In genomic region chr22:40476341-40476740, GRCh38 we compare ENCODE assay signal across 36 cellular contexts.
DNase-seq lines count a peak whose midpoint lies in the region; ATAC-seq and TF ChIP-seq lines count a peak whose summit lies in the region.
"Had no signal": no experiment of that assay in that cellular context is flagged by ENCODE, and none has a peak within 500 bp of the region (broad histone marks: within the 10 kb centered on the region; RNA-seq: fewer than 3 reads in every experiment).

No MANE protein-coding gene starts in this region.

- POLR2A ChIA-PET in activated CD8-positive, alpha-beta T cell treated with anti-CD3 and anti-CD28 coated beads, Interleukin-2, amount 10 ng/mL, durations not matched to agents 7 days and 5 days (lab: Charles Lee): no interaction called here

- H3K27ac Mint-ChIP-seq in activated CD8-positive, alpha-beta T cell treated with anti-CD3 and anti-CD28 coated beads, Interleukin-2, amount 10 ng/mL, durations not matched to agents 7 days and 5 days: peak overlapping the region; percentile 13
- H3K27ac Mint-ChIP-seq in nephron progenitor cell (peak overlapping the region; percentile 76), progenitor cell of endocrine pancreas (no peak overlapping the region)
- H3K27ac Mint-ChIP-seq: natural killer cell treated with Interleukin-12 subunit alpha and Interleukin-12 subunit beta and Interleukin-15 and Interleukin-18, amount 100 ng/mL, for 72 hours; stimulated activated memory B cell treated with anti-CD40 and anti-IgM and Interleukin-4, amounts not matched to agents 10 μg/mL and 1 μg/mL and 100 μg/mL, for 72 hours; type B pancreatic cell had no signal

- H3K4me3 Mint-ChIP-seq in activated CD8-positive, alpha-beta T cell treated with anti-CD3 and anti-CD28 coated beads, Interleukin-2, amount 10 ng/mL, durations not matched to agents 7 days and 5 days: no peak overlapping the region
- H3K4me3 Mint-ChIP-seq in nephron progenitor cell (no peak overlapping the region), progenitor cell of endocrine pancreas (ENCODE audit: low read depth) (no peak overlapping the region)
- H3K4me3 Mint-ChIP-seq: CD4-positive, CD25-positive, alpha-beta regulatory T cell; natural killer cell treated with Interleukin-12 subunit alpha and Interleukin-12 subunit beta and Interleukin-15 and Interleukin-18, amount 100 ng/mL, for 72 hours; stimulated activated memory B cell treated with anti-CD40 and anti-IgM and Interleukin-4, amounts not matched to agents 10 μg/mL and 1 μg/mL and 100 μg/mL, for 72 hours; type B pancreatic cell had no signal

- CTCF ChIA-PET in activated CD8-positive, alpha-beta T cell treated with anti-CD3 and anti-CD28 coated beads, Interleukin-2, amount 10 ng/mL, durations not matched to agents 7 days and 5 days (lab: Charles Lee): interaction anchor here (1.0 kb wide), 1 partner anchor 170 kb away, joined by 3 read pairs; no protein-coding TSS in a partner anchor

- peaks cover 53% of the 10 kb centered on the region for H3K4me1 Mint-ChIP-seq in activated CD8-positive, alpha-beta T cell treated with anti-CD3 and anti-CD28 coated beads, Interleukin-2, amount 10 ng/mL, durations not matched to agents 7 days and 5 days (ENCODE audit: low read depth)
- H3K4me1 Mint-ChIP-seq in nephron progenitor cell (peaks cover 21% of the 10 kb centered on the region), progenitor cell of endocrine pancreas (ENCODE audit: low read depth) (peaks cover 16% of the 10 kb centered on the region)

- intact Hi-C loops in adrenal gland (cut with DNase I): loop anchor here in 1 of 2 donors (5.0 kb wide), 1 partner anchor 34 kb away; no protein-coding TSS in a partner anchor

- H3K36me3 Mint-ChIP-seq in activated CD8-positive, alpha-beta T cell treated with anti-CD3 and anti-CD28 coated beads, Interleukin-2, amount 10 ng/mL, durations not matched to agents 7 days and 5 days (ENCODE audit: low read depth): no peaks in the 10 kb centered on the region
- H3K36me3 Mint-ChIP-seq in nephron progenitor cell (ENCODE audit: low read depth) (peaks cover 4% of the 10 kb centered on the region), progenitor cell of endocrine pancreas (ENCODE audit: insufficient read depth) (peaks cover 4% of the 10 kb centered on the region)
- H3K36me3 Mint-ChIP-seq: natural killer cell treated with Interleukin-12 subunit alpha and Interleukin-12 subunit beta and Interleukin-15 and Interleukin-18, amount 100 ng/mL, for 72 hours; stimulated activated memory B cell treated with anti-CD40 and anti-IgM and Interleukin-4, amounts not matched to agents 10 μg/mL and 1 μg/mL and 100 μg/mL, for 72 hours had no signal

- 78 to 93% (median 90%) methylated on average over 4 of the region's 4 CpGs for WGBS in adrenal gland, 4 donors

- no peaks in the 10 kb centered on the region for H3K27me3 ChIP-seq in adrenal gland
- H3K27me3 ChIP-seq: pancreas, SJCRH30 had no signal

- no peak overlapping the region for H3K4me3 ChIP-seq in adrenal gland
- H3K4me3 ChIP-seq: mucosa of descending colon, pancreas, SJCRH30, skin epidermis had no signal

- H3K36me3 ChIP-seq in adrenal gland (replicated peaks in 1 of 2): no peaks in the 10 kb centered on the region
- H3K36me3 ChIP-seq: pancreas, SJCRH30 had no signal

- no peaks in the 10 kb centered on the region for H3K27me3 Mint-ChIP-seq in activated CD8-positive, alpha-beta T cell treated with anti-CD3 and anti-CD28 coated beads, Interleukin-2, amount 10 ng/mL, durations not matched to agents 7 days and 5 days (ENCODE audit: low read depth)
- H3K27me3 Mint-ChIP-seq in nephron progenitor cell (ENCODE audit: low read depth, poor library complexity): no peaks in the 10 kb centered on the region
- no peaks in the 10 kb centered on the region for H3K27me3 Mint-ChIP-seq in progenitor cell of endocrine pancreas
- H3K27me3 Mint-ChIP-seq: CD4-positive, CD25-positive, alpha-beta regulatory T cell; natural killer cell treated with Interleukin-12 subunit alpha and Interleukin-12 subunit beta and Interleukin-15 and Interleukin-18, amount 100 ng/mL, for 72 hours; stimulated activated memory B cell treated with anti-CD40 and anti-IgM and Interleukin-4, amounts not matched to agents 10 μg/mL and 1 μg/mL and 100 μg/mL, for 72 hours; type B pancreatic cell had no signal

- no peak for ATAC-seq in activated CD8-positive, alpha-beta T cell treated with anti-CD3 and anti-CD28 coated beads, Interleukin-2, amount 10 ng/mL, durations not matched to agents 7 days and 5 days
- no peak for ATAC-seq in SK-N-SH treated with all-trans-retinoic acid at 6 μM for 48 hours
- ATAC-seq: HCT116; HepG2; left cardiac atrium; mucosa of descending colon; natural killer cell treated with Interleukin-12 subunit alpha and Interleukin-12 subunit beta and Interleukin-15 and Interleukin-18, amount 100 ng/mL, for 72 hours; pancreas; stimulated activated memory B cell treated with anti-CD40 and anti-IgM and Interleukin-4, amounts not matched to agents 10 μg/mL and 1 μg/mL and 100 μg/mL, for 72 hours had no signal

- H3K4me1 ChIP-seq in adrenal gland (replicated peaks in 1 of 2): peaks cover 11 to 16% of the 10 kb centered on the region in 2 donors
- H3K4me1 ChIP-seq: SJCRH30 had no signal

- TF ChIP-seq POLR2A in adrenal gland (IDR thresholded peaks at IDR 0.05): no peak

- DNase-seq in SKM-1 treated with dmso at 0.1 percent for 144 hours (lab: John Stamatoyannopoulos, UW; ENCODE audit: unreplicated experiment) (peak; percentile 64), SKM-1 (lab: John Stamatoyannopoulos, UW; ENCODE audit: unreplicated experiment) (no peak), GF-D8 (lab: John Stamatoyannopoulos, UW) (peak; percentile 70), nephron progenitor cell (no peak), progenitor cell of endocrine pancreas (ENCODE audit: low spot score, unreplicated experiment) (no peak), adrenal gland (no peak)
- DNase-seq in activated CD8-positive, alpha-beta T cell treated with anti-CD3 and anti-CD28 coated beads, Interleukin-2, amount 10 ng/mL, durations not matched to agents 7 days and 5 days: no peak
- DNase-seq: activated CD4-positive, CD25-positive, alpha-beta regulatory T cell treated with anti-CD3 and anti-CD28 coated beads, Interleukin-2, amount 50 U/mL, for 72 hours; activated CD8-positive, alpha-beta memory T cell treated with anti-CD3 and anti-CD28 coated beads for 24 hours; activated T-cell treated with anti-CD3 and anti-CD28 coated beads, Interleukin-2, amount 50 U/mL, for 1 hour; amygdala; Calu3; CD4-positive, CD25-positive, alpha-beta regulatory T cell; DMS79 treated with DMSO at 0.1 percent for 48 hours; effector CD8-positive, alpha-beta T cell; GDM1; hypothalamus; Kasumi-1; left cardiac atrium; mucosa of descending colon; NCI-H1048; NCI-H1694; NCI-H446 treated with DMSO at 0.1 percent for 48 hours; NCI-H774; pancreas; retina; SJCRH30; substantia nigra had no signal

- H3K9me3 Mint-ChIP-seq in activated CD8-positive, alpha-beta T cell treated with anti-CD3 and anti-CD28 coated beads, Interleukin-2, amount 10 ng/mL, durations not matched to agents 7 days and 5 days (ENCODE audit: insufficient read depth): no peaks in the 10 kb centered on the region
- H3K9me3 Mint-ChIP-seq in nephron progenitor cell (no peaks in the 10 kb centered on the region), progenitor cell of endocrine pancreas (ENCODE audit: low read depth) (no peaks in the 10 kb centered on the region)
- H3K9me3 Mint-ChIP-seq: natural killer cell treated with Interleukin-12 subunit alpha and Interleukin-12 subunit beta and Interleukin-15 and Interleukin-18, amount 100 ng/mL, for 72 hours; stimulated activated memory B cell treated with anti-CD40 and anti-IgM and Interleukin-4, amounts not matched to agents 10 μg/mL and 1 μg/mL and 100 μg/mL, for 72 hours had no signal

- TF ChIP-seq CTCF in nephron progenitor cell (IDR thresholded peaks at IDR 0.05): no peak
- TF ChIP-seq CTCF in progenitor cell of endocrine pancreas (IDR thresholded peaks at IDR 0.05; ENCODE audit: unreplicated experiment): no peak
- no peak for TF ChIP-seq CTCF in adrenal gland (IDR thresholded peaks at IDR 0.05)

- H3K27ac ChIP-seq in adrenal gland: no peak overlapping the region
- H3K27ac ChIP-seq: epithelial cell of prostate, pancreas, SJCRH30 had no signal

- H3K9me3 ChIP-seq in adrenal gland (replicated peaks in 1 of 3): no peaks in the 10 kb centered on the region
- H3K9me3 ChIP-seq: mucosa of descending colon, pancreas, SJCRH30 had no signal

TF ChIP-seq in SK-N-SH treated with all-trans-retinoic acid at 6 μM for 48 hours, 23 proteins besides CTCF, POLR2A, EP300 and RAD21 (continues in another document):
- no peak for TF ChIP-seq BACH2 (CRISPR knock-in tag; IDR thresholded peaks at IDR 0.05; ENCODE audit: borderline replicate concordance)
- no peak for TF ChIP-seq RARB (CRISPR knock-in tag; IDR thresholded peaks at IDR 0.05)
- TF ChIP-seq GLIS3 (CRISPR knock-in tag; IDR thresholded peaks at IDR 0.05): no peak
- no peak for TF ChIP-seq PPARA (CRISPR knock-in tag; IDR thresholded peaks at IDR 0.05; ENCODE audit: borderline replicate concordance)
- no peak for TF ChIP-seq ZNF8 (CRISPR knock-in tag; IDR thresholded peaks at IDR 0.05)
- TF ChIP-seq ZFP3 (CRISPR knock-in tag; IDR thresholded peaks at IDR 0.05): no peak
- no peak for TF ChIP-seq ZC3H10 (CRISPR knock-in tag; IDR thresholded peaks at IDR 0.05)
- TF ChIP-seq SNAI2 (CRISPR knock-in tag; IDR thresholded peaks at IDR 0.05): no peak
- no peak for TF ChIP-seq CSDC2 (CRISPR knock-in tag; IDR thresholded peaks at IDR 0.05)
- TF ChIP-seq CREB5 (CRISPR knock-in tag; IDR thresholded peaks at IDR 0.05; ENCODE audit: low read depth): no peak

Comparison
In these comparisons a context has a peak if more than half of its experiments do, and no peak if none do; other contexts are left out.
1. DNase-seq: peak in SKM-1 treated with dmso at 0.1 percent for 144 hours (single experiment) and GF-D8 (single experiment); none in SKM-1 (single experiment), activated CD8-positive, alpha-beta T cell treated with anti-CD3 and anti-CD28 coated beads, Interleukin-2, amount 10 ng/mL, durations not matched to agents 7 days and 5 days (single experiment), nephron progenitor cell (single experiment), progenitor cell of endocrine pancreas (single experiment) and adrenal gland (0 of 7).